In genomic region chr19:939922-940321, GRCh38 we compare ENCODE assay signal across 12 cellular contexts. TPM values are rescaled to one million over a fixed set of nuclear protein-coding genes. Genes with fewer than 3 reads are reported as not detected.
DNase-seq lines count a peak whose midpoint lies in the region; ATAC-seq and TF ChIP-seq lines count a peak whose summit lies in the region.
"Had no signal": no experiment of that assay in that cellular context is flagged by ENCODE, and none has a peak within 500 bp of the region (broad histone marks: within the 10 kb centered on the region; RNA-seq: fewer than 3 reads in every experiment).

No MANE protein-coding gene starts in this region.

- POLR2A ChIA-PET in Caco-2 (lab: Charles Lee), result no interaction called here
- POLR2A ChIA-PET in RWPE1 (lab: Yijun Ruan, JAX; ENCODE audit: low non-redundant PET), result no interaction called here

- peak overlapping the region; percentile 37 for H4K91ac ChIP-seq in trophoblast cell (ENCODE audit: low read depth, low read length)

- no peaks in the 10 kb centered on the region for H3K27me3 Mint-ChIP-seq in Caco-2 (ENCODE audit: insufficient read depth, unreplicated experiment)
- no peaks in the 10 kb centered on the region for H3K27me3 Mint-ChIP-seq in effector memory CD8-positive, alpha-beta T cell

- TF ChIP-seq POLR2A in testis (IDR thresholded peaks at IDR 0.05), result no peak

- peak overlapping the region; percentile 54 for H3K27ac Mint-ChIP-seq in Caco-2 (ENCODE audit: unreplicated experiment)
- peak overlapping the region; percentile 22 to 81 for H3K27ac Mint-ChIP-seq in effector memory CD8-positive, alpha-beta T cell

- intact Hi-C loops in Caco-2 (cut with micrococcal nuclease; ENCODE audit: unreplicated experiment) (no loop called here), testis (cut with DNase I; ENCODE audit: low total_unique reads) (no loop called here)

- H3K9me3 ChIP-seq in Caco-2, result no peaks in the 10 kb centered on the region
- H3K9me3 ChIP-seq in trophoblast cell (ENCODE audit: insufficient read depth, low read depth, low read length), result peaks cover 1% of the 10 kb centered on the region
- no peaks in the 10 kb centered on the region for H3K9me3 ChIP-seq in testis
- H3K9me3 ChIP-seq: HAP-1 had no signal

- peak overlapping the region; percentile 73 for H3K18ac ChIP-seq in trophoblast cell (ENCODE audit: low read length)

- H4K12ac ChIP-seq in trophoblast cell (ENCODE audit: low read depth, low read length), result no peak overlapping the region

- CTCF ChIA-PET in Caco-2 (lab: Charles Lee) (no interaction called here), RWPE1 (lab: Yijun Ruan, JAX) (interaction anchor here (0.8 kb wide), 1 partner anchor 30 kb away, joined by 3 read pairs; no protein-coding TSS in a partner anchor)

- no peak overlapping the region for H2BK12ac ChIP-seq in trophoblast cell (ENCODE audit: low read length)

- H3K27me3 ChIP-seq in Caco-2 (replicated peaks; ENCODE audit: control insufficient read depth, insufficient read depth, low read length), result no peaks in the 10 kb centered on the region
- H3K27me3 ChIP-seq in trophoblast cell (ENCODE audit: insufficient read depth, low read length), result no peaks in the 10 kb centered on the region
- H3K27me3 ChIP-seq in testis, result no peaks in the 10 kb centered on the region

- H4K8ac ChIP-seq in trophoblast cell (ENCODE audit: low read depth, low read length), result peak overlapping the region; percentile 34

- peaks cover 20% of the 10 kb centered on the region for H3K79me1 ChIP-seq in trophoblast cell (ENCODE audit: low read length)

- peak overlapping the region; percentile 17 for H3K4me2 ChIP-seq in trophoblast cell (ENCODE audit: low read length)

- peaks cover 92% of the 10 kb centered on the region for H3K36me3 Mint-ChIP-seq in Caco-2 (ENCODE audit: insufficient read depth, unreplicated experiment)
- H3K36me3 Mint-ChIP-seq in effector memory CD8-positive, alpha-beta T cell (ENCODE audit: insufficient read depth), result peaks cover 11% of the 10 kb centered on the region

- H3K9ac ChIP-seq in trophoblast cell (ENCODE audit: low read length), result no peak overlapping the region

- TF ChIP-seq CTCF in Caco-2 (IDR thresholded peaks at IDR 0.05; ENCODE audit: insufficient read depth in 1 of 2, low read depth in 1 of 2, low read length in 1 of 2, severe bottlenecking in 1 of 2, unreplicated experiment in 1 of 2) (no peak), RWPE1 (conservative IDR thresholded peaks at IDR 0.05; ENCODE audit: low read depth) (no peak), testis (IDR thresholded peaks at IDR 0.05) (no peak)

- ATAC-seq in effector memory CD8-positive, alpha-beta T cell (replicated peaks), result no peak

- H3K23ac ChIP-seq in trophoblast cell (ENCODE audit: low read length), result no peak overlapping the region

- H3K79me2 ChIP-seq in trophoblast cell (ENCODE audit: control insufficient read depth, insufficient read depth, low read length, poor library complexity), result peaks cover 59% of the 10 kb centered on the region

- peak overlapping the region; percentile 67 for H2BK5ac ChIP-seq in trophoblast cell (ENCODE audit: low read depth, low read length, poor library complexity)

- H3K36me3 ChIP-seq in Caco-2 (ENCODE audit: control insufficient read depth, insufficient read depth, low read length) (peaks cover 7% of the 10 kb centered on the region), trophoblast cell (ENCODE audit: control insufficient read depth in 1 of 2, insufficient read depth in 2 of 2, low read length in 2 of 2) (peaks cover 84 to 88% of the 10 kb centered on the region in 2 experiments), testis (ENCODE audit: low read depth, missing control alignments) (no peaks in the 10 kb centered on the region)

- peak overlapping the region; percentile 28 for H3K14ac ChIP-seq in trophoblast cell (ENCODE audit: low read length)

- no CpG with 5 or more reads among the region's 7 CpGs for WGBS in trophoblast cell (ENCODE audit: extremely low coverage, insufficient coverage, insufficient read length)
- WGBS in testis, 2 donors, result 91 to 97% methylated on average over 6 to 7 of the region's 7 CpGs

- BruUV-seq in Caco-2 (replicated peaks; lab: Mats Ljungman, UMichigan), result no TSS peak

- peak overlapping the region; percentile 95 for H3K4ac ChIP-seq in trophoblast cell (ENCODE audit: low read depth, low read length)

- peak overlapping the region; percentile 92 for H3K27ac ChIP-seq in RWPE1
- peak overlapping the region; percentile 51 for H3K27ac ChIP-seq in trophoblast cell (ENCODE audit: low read depth, low read length)
- no peak overlapping the region for H3K27ac ChIP-seq in testis

- H3K4me1 ChIP-seq in Caco-2, result peaks cover 3% of the 10 kb centered on the region; the same call in 1 of the 2 replicates
- peaks cover 38 to 40% of the 10 kb centered on the region in 2 experiments for H3K4me1 ChIP-seq in trophoblast cell (ENCODE audit: control insufficient read depth in 1 of 2, insufficient read depth in 2 of 2, low read length in 2 of 2)
- H3K4me1 ChIP-seq in testis, result peaks cover 26% of the 10 kb centered on the region
- H3K4me1 ChIP-seq: HAP-1 had no signal

- no peaks in the 10 kb centered on the region for H3K4me1 Mint-ChIP-seq in Caco-2 (ENCODE audit: low read depth, unreplicated experiment)
- H3K4me1 Mint-ChIP-seq in effector memory CD8-positive, alpha-beta T cell (ENCODE audit: low read depth in 2 of 2), result peaks cover 18 to 21% of the 10 kb centered on the region in 2 donors

- H2BK120ac ChIP-seq in trophoblast cell (ENCODE audit: insufficient read depth, low read length, poor library complexity), result peak overlapping the region; percentile 4

- DNase-seq in Caco-2 (no peak), RWPE1 (ENCODE audit: low spot score) (no peak), trophoblast cell (no peak), NCI-H69 (lab: John Stamatoyannopoulos, UW) (no peak), testis (no peak), NCI-H1694 treated with DMSO at 0.1 percent for 48 hours (lab: John Stamatoyannopoulos, UW) (no peak), activated gamma-delta T cell (lab: John Stamatoyannopoulos, UW) (no peak)
- no peak for DNase-seq in effector memory CD8-positive, alpha-beta T cell
- DNase-seq: DND-41 had no signal

- no peaks in the 10 kb centered on the region for H3K9me3 Mint-ChIP-seq in Caco-2 (ENCODE audit: unreplicated experiment)
- H3K9me3 Mint-ChIP-seq in effector memory CD8-positive, alpha-beta T cell, result peaks cover 0 to 2% of the 10 kb centered on the region in 2 donors

- H3K4me3 Mint-ChIP-seq in Caco-2 (ENCODE audit: unreplicated experiment), result no peak overlapping the region
- H3K4me3 Mint-ChIP-seq in effector memory CD8-positive, alpha-beta T cell, result peak overlapping the region; percentile 78 to 82

- peak overlapping the region; percentile 15 for H2AFZ ChIP-seq in trophoblast cell (ENCODE audit: insufficient read depth, low read length, poor library complexity)

- no peak overlapping the region for H3K4me3 ChIP-seq in Caco-2 (ENCODE audit: low read depth, low read length)
- no peak overlapping the region for H3K4me3 ChIP-seq in trophoblast cell (ENCODE audit: low read depth, low read length)
- no peak overlapping the region for H3K4me3 ChIP-seq in testis
- H3K4me3 ChIP-seq: HAP-1 had no signal

- no peak overlapping the region for H2AK5ac ChIP-seq in trophoblast cell (ENCODE audit: low read length)

RNA-seq across cellular contexts. Expression of gene ARID3A, which starts 14.1 kb away (rescaled TPM):
- 217 and 239 TPM in 2 replicates for total RNA-seq in Caco-2 (2022)
- polyA plus RNA-seq in trophoblast cell (2013), result 445 and 449 TPM in 2 replicates
- total RNA-seq in testis, result 10 to 100 TPM; 15.3 to 26.5 TPM
- 38.2 TPM for polyA plus RNA-seq in testis (ENCODE audit: insufficient read depth, low read depth, low replicate concordance)

RNA-seq across cellular contexts. Expression of gene KISS1R, which starts 22.8 kb away (rescaled TPM):
- total RNA-seq in Caco-2 (2022) (13.0 and 16.6 TPM in 2 replicates), testis (not detected)
- polyA plus RNA-seq in trophoblast cell (2013), result 0.10 and 0.14 TPM in 2 replicates
- polyA plus RNA-seq in testis (ENCODE audit: insufficient read depth, low read depth, low replicate concordance), result not detected
- total RNA-seq: left ventricle myocardium superior had no signal

RNA-seq across cellular contexts. Expression of gene R3HDM4, which starts 26.9 kb away (rescaled TPM):
- total RNA-seq in Caco-2 (2022) (57.7 and 60.4 TPM in 2 replicates), testis (10 to 100 TPM; 24.6 to 30.1 TPM)
- polyA plus RNA-seq in trophoblast cell (2013), result 51.5 and 52.5 TPM in 2 replicates
- polyA plus RNA-seq in testis (ENCODE audit: insufficient read depth, low read depth, low replicate concordance), result 19.2 TPM

RNA-seq across cellular contexts. Expression of gene WDR18, which starts 44.2 kb away (rescaled TPM):
- total RNA-seq in Caco-2 (2022), result 89.5 and 96.8 TPM in 2 replicates
- polyA plus RNA-seq in trophoblast cell (2013), result 43.8 and 45.6 TPM in 2 replicates
- total RNA-seq in testis, result 100 to 1,000 TPM in 1 of 2 donors, 10 to 100 TPM in 1; 70.9 to 108 TPM
- polyA plus RNA-seq in testis (ENCODE audit: insufficient read depth, low read depth, low replicate concordance), result 38.7 TPM

RNA-seq across cellular contexts. Expression of gene RNU6-9, which starts 46.6 kb away (rescaled TPM):
- total RNA-seq in Caco-2 (2022), result not detected in 2 replicates
- not detected in 2 replicates for polyA plus RNA-seq in trophoblast cell (2013)
- not detected for total RNA-seq in testis
- not detected for polyA plus RNA-seq in testis (ENCODE audit: insufficient read depth, low read depth, low replicate concordance)
- total RNA-seq: left ventricle myocardium superior had no signal
- polyA plus RNA-seq: small intestine had no signal

Comparison
In these comparisons a context has a peak if more than half of its experiments do, and no peak if none do; other contexts are left out.
1. H3K27ac ChIP-seq: peak in RWPE1 (single experiment) and trophoblast cell (single experiment); none in testis (0 of 2).
2. RNA of gene KISS1R, which starts 22.8 kb away (total RNA-seq): 13.0 to 16.6 TPM in Caco-2; not detected in testis; every median in the first group is over 10 times any median in the second.